ENCODE assay signal across 27 cellular contexts in the genomic region with DNA sequence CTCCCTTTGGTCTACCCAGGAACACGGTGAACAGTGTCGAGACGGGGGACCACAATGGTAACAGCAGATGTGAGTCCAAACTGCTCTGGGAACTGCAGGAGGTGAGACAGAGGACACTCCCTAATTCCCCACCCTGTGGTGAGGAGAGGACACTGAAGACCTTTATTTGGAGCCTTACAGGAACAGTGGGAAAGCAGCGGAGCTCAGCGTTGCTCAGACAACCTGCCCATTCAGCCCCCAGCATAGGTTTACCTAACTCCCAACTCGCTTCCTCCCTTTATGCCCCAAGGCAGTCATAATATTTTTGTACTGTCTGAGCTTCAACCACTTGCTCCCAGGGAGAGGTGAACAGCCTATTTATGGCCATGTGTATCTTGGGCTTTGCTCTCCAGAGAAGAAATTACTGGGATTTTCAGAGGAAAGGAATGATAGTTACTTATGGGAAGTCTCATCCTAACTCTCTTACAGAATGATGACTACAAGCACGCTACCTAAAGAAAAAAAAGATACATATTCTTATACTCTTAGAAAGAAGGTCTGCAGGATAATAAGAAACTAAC. TPM values are rescaled to one million over a fixed set of nuclear protein-coding genes. Genes with fewer than 3 reads are reported as not detected.
DNase-seq lines count a peak whose midpoint lies in the region; ATAC-seq, FAIRE-seq and TF ChIP-seq lines count a peak whose summit lies in the region.
"Had no signal": no experiment of that assay in that cellular context is flagged by ENCODE, and none has a peak within 500 bp of the region (broad histone marks: within the 10 kb centered on the region; RNA-seq: fewer than 3 reads in every experiment).

No MANE protein-coding gene starts in this region.

- no peak for ATAC-seq in activated T-helper 17 cell treated with anti-CD3 and anti-CD28 coated beads, Interleukin-2, amount 50 U/mL, for 72 hours (replicated peaks)
- ATAC-seq in pancreas = no peak
- ATAC-seq in HG03095 (IDR thresholded peaks at IDR 0.05; ENCODE audit: unreplicated experiment) = no peak
- ATAC-seq in HG02884 (IDR thresholded peaks at IDR 0.05; ENCODE audit: unreplicated experiment) = no peak
- ATAC-seq: A549; HCT116; naive thymus-derived CD4-positive, alpha-beta T cell; stimulated activated memory B cell treated with anti-CD40 and anti-IgM and Interleukin-4, amounts not matched to agents 10 μg/mL and 1 μg/mL and 100 μg/mL, for 72 hours had no signal

- FAIRE-seq in pancreas (lab: Jason Lieb, UNC) = no peak
- FAIRE-seq: A549 had no signal

- intact Hi-C loops in activated CD4-positive, alpha-beta T cell treated with anti-CD3 and anti-CD28 coated beads, Interleukin-2, amount 10 ng/mL, durations not matched to agents 24 days and 14 days (cut with micrococcal nuclease) = loop anchor here (1.0 to 10.0 kb wide), 11 partner anchors 11 to 1425 kb away; partner anchors contain the start of genes EID1 and GABPB1
- intact Hi-C loops in pancreas (cut with DNase I) = no loop called here

- no peak overlapping the region for H3K4me3 ChIP-seq in pancreas
- H3K4me3 ChIP-seq: A549, BLaER1, esophagus squamous epithelium, Peyer's patch, SK-N-MC, thoracic aorta had no signal

- peaks cover 72% of the 10 kb centered on the region for H3K4me1 Mint-ChIP-seq in activated CD4-positive, alpha-beta T cell treated with anti-CD3 and anti-CD28 coated beads, Interleukin-2, amount 10 ng/mL, durations not matched to agents 24 days and 14 days
- peaks cover 30% of the 10 kb centered on the region for H3K4me1 Mint-ChIP-seq in activated T-helper 17 cell treated with anti-CD3 and anti-CD28 coated beads, Interleukin-2, amount 50 U/mL, for 72 hours
- H3K4me1 Mint-ChIP-seq: stimulated activated memory B cell treated with anti-CD40 and anti-IgM and Interleukin-4, amounts not matched to agents 10 μg/mL and 1 μg/mL and 100 μg/mL, for 72 hours had no signal

- H3K27ac ChIP-seq in pancreas = no peak overlapping the region
- H3K27ac ChIP-seq: A549, BLaER1, esophagus squamous epithelium, Peyer's patch, SK-N-MC had no signal

- 67 to 83% methylated on average over 7 of the region's 7 CpGs for whole genome bisulfite sequencing in pancreas, 2 donors

- no peaks in the 10 kb centered on the region for H3K27me3 ChIP-seq in pancreas
- H3K27me3 ChIP-seq: BLaER1, esophagus squamous epithelium, Peyer's patch had no signal

- H3K36me3 Mint-ChIP-seq in activated CD4-positive, alpha-beta T cell treated with anti-CD3 and anti-CD28 coated beads, Interleukin-2, amount 10 ng/mL, durations not matched to agents 24 days and 14 days (ENCODE audit: low read depth) = peaks cover 29% of the 10 kb centered on the region
- no peaks in the 10 kb centered on the region for H3K36me3 Mint-ChIP-seq in activated T-helper 17 cell treated with anti-CD3 and anti-CD28 coated beads, Interleukin-2, amount 50 U/mL, for 72 hours (ENCODE audit: low read depth)
- H3K36me3 Mint-ChIP-seq: stimulated activated memory B cell treated with anti-CD40 and anti-IgM and Interleukin-4, amounts not matched to agents 10 μg/mL and 1 μg/mL and 100 μg/mL, for 72 hours had no signal

- H3K9me3 Mint-ChIP-seq in activated CD4-positive, alpha-beta T cell treated with anti-CD3 and anti-CD28 coated beads, Interleukin-2, amount 10 ng/mL, durations not matched to agents 24 days and 14 days = peaks cover 44% of the 10 kb centered on the region
- peaks cover 6% of the 10 kb centered on the region for H3K9me3 Mint-ChIP-seq in activated T-helper 17 cell treated with anti-CD3 and anti-CD28 coated beads, Interleukin-2, amount 50 U/mL, for 72 hours
- H3K9me3 Mint-ChIP-seq: stimulated activated memory B cell treated with anti-CD40 and anti-IgM and Interleukin-4, amounts not matched to agents 10 μg/mL and 1 μg/mL and 100 μg/mL, for 72 hours had no signal

- peak overlapping the region; percentile 96 for H3K27ac Mint-ChIP-seq in activated CD4-positive, alpha-beta T cell treated with anti-CD3 and anti-CD28 coated beads, Interleukin-2, amount 10 ng/mL, durations not matched to agents 24 days and 14 days
- H3K27ac Mint-ChIP-seq in activated T-helper 17 cell treated with anti-CD3 and anti-CD28 coated beads, Interleukin-2, amount 50 U/mL, for 72 hours = peak overlapping the region; percentile 86
- H3K27ac Mint-ChIP-seq: stimulated activated memory B cell treated with anti-CD40 and anti-IgM and Interleukin-4, amounts not matched to agents 10 μg/mL and 1 μg/mL and 100 μg/mL, for 72 hours had no signal

- H3K4me1 ChIP-seq in pancreas = no peaks in the 10 kb centered on the region
- H3K4me1 ChIP-seq: BLaER1, esophagus squamous epithelium, Peyer's patch had no signal

- no peak for DNase-seq in activated CD4-positive, alpha-beta T cell treated with anti-CD3 and anti-CD28 coated beads, Interleukin-2, amount 10 ng/mL, durations not matched to agents 24 days and 14 days
- no peak for DNase-seq in activated CD4-positive, alpha-beta T cell treated with anti-CD3 and anti-CD28 coated beads, Interleukin-2, amount 50 U/mL, for 4 hours
- DNase-seq in LoVo (ENCODE audit: low spot score) (peak; percentile 8), islet precursor cell (peak; percentile 62), pancreas (no peak)
- DNase-seq: activated gamma-delta T cell; Calu3; effector memory CD4-positive, alpha-beta T cell; esophagus squamous epithelium; MM.1S; NCI-H187 treated with DMSO at 0.1 percent for 48 hours; NCI-H345; Peyer's patch; posterior cingulate gyrus; T1000 had no signal

- peak overlapping the region; percentile 55 for H3K4me3 Mint-ChIP-seq in activated CD4-positive, alpha-beta T cell treated with anti-CD3 and anti-CD28 coated beads, Interleukin-2, amount 10 ng/mL, durations not matched to agents 24 days and 14 days
- peak overlapping the region; percentile 41 for H3K4me3 Mint-ChIP-seq in activated T-helper 17 cell treated with anti-CD3 and anti-CD28 coated beads, Interleukin-2, amount 50 U/mL, for 72 hours
- H3K4me3 Mint-ChIP-seq: activated CD8-positive, alpha-beta memory T cell treated with anti-CD3 and anti-CD28 coated beads, Interleukin-2, amount 10 ng/mL, durations not matched to agents 7 days and 5 days; stimulated activated memory B cell treated with anti-CD40 and anti-IgM and Interleukin-4, amounts not matched to agents 10 μg/mL and 1 μg/mL and 100 μg/mL, for 72 hours had no signal

- H3K36me3 ChIP-seq in pancreas = no peaks in the 10 kb centered on the region
- H3K36me3 ChIP-seq: BLaER1, esophagus squamous epithelium, Peyer's patch, thoracic aorta had no signal

- H3K9me3 ChIP-seq in pancreas = no peaks in the 10 kb centered on the region
- H3K9me3 ChIP-seq: A549, BLaER1, esophagus squamous epithelium, Peyer's patch, thoracic aorta had no signal

- no peak for TF ChIP-seq CTCF in pancreas (IDR thresholded peaks at IDR 0.05)

- H3K27me3 Mint-ChIP-seq in activated CD4-positive, alpha-beta T cell treated with anti-CD3 and anti-CD28 coated beads, Interleukin-2, amount 10 ng/mL, durations not matched to agents 24 days and 14 days = peaks cover 2% of the 10 kb centered on the region
- peaks cover 26% of the 10 kb centered on the region for H3K27me3 Mint-ChIP-seq in activated T-helper 17 cell treated with anti-CD3 and anti-CD28 coated beads, Interleukin-2, amount 50 U/mL, for 72 hours

RNA-seq across cellular contexts. Expression of gene SHC4, which starts 34.0 kb away (rescaled TPM):
- 20.4 and 21.2 TPM in 2 replicates for total RNA-seq in activated CD4-positive, alpha-beta T cell treated with anti-CD3 and anti-CD28 coated beads, Interleukin-2, amount 10 ng/mL, durations not matched to agents 24 days and 14 days
- 1 to 10 TPM; 1.0 TPM for total RNA-seq in activated T-helper 17 cell treated with anti-CD3 and anti-CD28 coated beads, Interleukin-2, amount 50 U/mL, for 72 hours
- under 1 TPM in 5 of 6 donors, not detected in 1; 0.03 to 0.24 (median 0.16) TPM for total RNA-seq in pancreas
- under 1 TPM; 0.19 TPM for polyA plus RNA-seq in pancreas
- total RNA-seq: mesenteric fat pad had no signal
- polyA plus RNA-seq: naive thymus-derived CD4-positive, alpha-beta T cell had no signal

RNA-seq across cellular contexts. Expression of gene EID1, which starts 51.8 kb away (rescaled TPM):
- total RNA-seq in activated CD4-positive, alpha-beta T cell treated with anti-CD3 and anti-CD28 coated beads, Interleukin-2, amount 10 ng/mL, durations not matched to agents 24 days and 14 days = 192 and 209 TPM in 2 replicates
- 10 to 100 TPM; 67.5 to 96.9 TPM for total RNA-seq in activated T-helper 17 cell treated with anti-CD3 and anti-CD28 coated beads, Interleukin-2, amount 50 U/mL, for 72 hours
- total RNA-seq in pancreas = 10 to 100 TPM; 26.5 to 48.4 (median 40.2) TPM
- polyA plus RNA-seq in pancreas = 10 to 100 TPM; 43.8 to 96.3 TPM

Comparison
In these comparisons a context has a peak if more than half of its experiments do, and no peak if none do; other contexts are left out.
1. DNase-seq: peak in LoVo (single experiment) and islet precursor cell (single experiment); none in activated CD4-positive, alpha-beta T cell treated with anti-CD3 and anti-CD28 coated beads, Interleukin-2, amount 10 ng/mL, durations not matched to agents 24 days and 14 days (single experiment), activated CD4-positive, alpha-beta T cell treated with anti-CD3 and anti-CD28 coated beads, Interleukin-2, amount 50 U/mL, for 4 hours (0 of 2) and pancreas (0 of 6).
2. RNA of gene SHC4, which starts 34.0 kb away (total RNA-seq): 20.4 to 21.2 TPM in activated CD4-positive, alpha-beta T cell treated with anti-CD3 and anti-CD28 coated beads, Interleukin-2, amount 10 ng/mL, durations not matched to agents 24 days and 14 days; 1.0 TPM in activated T-helper 17 cell treated with anti-CD3 and anti-CD28 coated beads, Interleukin-2, amount 50 U/mL, for 72 hours and 0.03 to 0.24 TPM in pancreas; every median in the first group is over 10 times any median in the second.